In the genomic region with DNA sequence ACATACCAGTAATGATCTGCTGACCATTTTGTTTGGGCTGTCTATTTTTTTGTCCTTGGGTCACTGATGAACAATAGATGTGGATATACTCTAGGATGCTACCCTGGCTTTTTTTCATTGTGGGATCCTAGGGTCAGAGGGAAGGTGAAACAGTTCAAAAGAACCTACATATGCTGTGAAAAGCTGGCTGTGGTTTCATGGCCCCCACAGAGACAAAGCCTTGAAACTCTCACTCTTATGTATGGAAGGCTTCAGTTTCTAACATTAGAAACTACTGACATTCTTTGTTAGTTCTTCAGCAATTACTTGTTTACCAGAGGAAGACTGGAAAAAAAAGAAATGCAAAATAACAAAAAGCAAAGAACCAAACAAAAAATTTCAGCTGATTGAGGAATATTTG, we compare ENCODE assay signal across 24 cellular contexts.
"Had no signal": no experiment of that assay in that cellular context is flagged by ENCODE, and none has a peak within 500 bp of the region (broad histone marks: within the 10 kb centered on the region; RNA-seq: fewer than 3 reads in every experiment).

No MANE protein-coding gene starts in this region.

- H3K9ac ChIP-seq: SK-N-SH had no signal

- ATAC-seq: HepG2, Panc1, PC-3, T-cell had no signal

- H3K9me3 Mint-ChIP-seq: T-cell had no signal

- DNase-seq: IMR-90; Kasumi-1; KG1; NCI-H1092; NCI-H1105 treated with DMSO at 0.1 percent for 48 hours; NCI-H1417 treated with DMSO at 0.1 percent for 48 hours; NCI-H1694; NCI-H187 treated with DMSO at 0.1 percent for 48 hours; NCI-H2029 treated with DMSO at 0.1 percent for 48 hours; NCI-H2171 treated with DMSO at 0.1 percent for 48 hours; NCI-H345; NCI-H446 treated with DMSO at 0.1 percent for 48 hours; NCI-H510A treated with DMSO at 0.1 percent for 48 hours; NCI-H526 treated with DMSO at 0.1 percent for 48 hours; NCI-H774; NK-92 treated with Interleukin-12 subunit alpha and Interleukin-12 subunit beta, amount 100 ng/mL, for 24 hours; PC-3; SHP77; SK-N-SH; SW 1271; T-cell had no signal

- H3K36me3 Mint-ChIP-seq: T-cell had no signal

- H3K27ac ChIP-seq: RWPE1 had no signal

- H3K9me3 ChIP-seq: SK-N-SH had no signal

- H3K4me2 ChIP-seq: SK-N-SH had no signal

- H3K4me3 Mint-ChIP-seq: T-cell had no signal

- H3K9me2 ChIP-seq: SK-N-SH had no signal

- H3K27ac Mint-ChIP-seq: T-cell had no signal

- H3K27me3 Mint-ChIP-seq: T-cell had no signal

- FAIRE-seq: HepG2 had no signal

- H3K4me1 Mint-ChIP-seq: T-cell had no signal
